1 cellular context compared by ENCODE assay signal in genomic region chr17:82494236-82495055, GRCh38.
TF ChIP-seq lines count a peak whose summit lies in the region.

No MANE protein-coding gene starts in this region.

TF ChIP-seq in K562, 482 proteins besides CTCF, POLR2A, EP300 and RAD21 (continued from another document and continues in another):
- TF ChIP-seq ARID3A (IDR thresholded peaks at IDR 0.05; ENCODE audit: borderline replicate concordance, low read depth, low read length): no peak
- TF ChIP-seq MECOM (CRISPR knock-in tag; IDR thresholded peaks at IDR 0.05): no peak
- peak; percentile 81; the same call in 1 of the 2 replicates for TF ChIP-seq LCOR (CRISPR knock-in tag; IDR thresholded peaks at IDR 0.05)
- TF ChIP-seq ZNF668 (CRISPR knock-in tag; IDR thresholded peaks at IDR 0.05): no peak
- peak; percentile 31; the same call in 1 of the 2 replicates for TF ChIP-seq ZFP91 (CRISPR knock-in tag; IDR thresholded peaks at IDR 0.05)
- peak in 2 of 3 experiments; percentile 25 to 62 for TF ChIP-seq YY1 (IDR thresholded peaks at IDR 0.05; ENCODE audit: borderline replicate concordance in 1 of 3, control insufficient read depth in 1 of 3, extremely low read depth in 1 of 3, insufficient read depth in 3 of 3, insufficient read length in 1 of 3, insufficient replicate concordance in 2 of 3, low read depth in 1 of 3, low read length in 2 of 3)
- no peak for TF ChIP-seq KDM2B (CRISPR knock-in tag; IDR thresholded peaks at IDR 0.05)
- no peak for TF ChIP-seq PURB (CRISPR knock-in tag; IDR thresholded peaks at IDR 0.05; ENCODE audit: low read depth)
- no peak for TF ChIP-seq SIN3B (IDR thresholded peaks at IDR 0.05; ENCODE audit: low read depth)
- peak; percentile 86; the same call in 1 of the 2 replicates for TF ChIP-seq ESRRA (IDR thresholded peaks at IDR 0.05; ENCODE audit: borderline replicate concordance, low read depth)
- TF ChIP-seq ETS1 (conservative IDR thresholded peaks at IDR 0.05; ENCODE audit: control insufficient read depth, low read depth, low read length): peak; percentile 96
- peak; percentile 54; the same call in 1 of the 2 replicates for TF ChIP-seq SMAD4 (CRISPR knock-in tag; conservative IDR thresholded peaks at IDR 0.05)
- no peak for TF ChIP-seq DLX4 (CRISPR knock-in tag; IDR thresholded peaks at IDR 0.05)
- TF ChIP-seq FIP1L1 (IDR thresholded peaks at IDR 0.05; ENCODE audit: low read depth, low read length, poor library complexity, severe bottlenecking): no peak
- peak; percentile 88 for TF ChIP-seq ATF7 (IDR thresholded peaks at IDR 0.05)
- no peak for TF ChIP-seq FOXJ3 (CRISPR knock-in tag; IDR thresholded peaks at IDR 0.05)
- no peak for TF ChIP-seq CBX5 (IDR thresholded peaks at IDR 0.05; ENCODE audit: borderline replicate concordance, low read depth)
- TF ChIP-seq KDM5B (IDR thresholded peaks at IDR 0.05; ENCODE audit: insufficient replicate concordance, low read depth, low read length): no peak
- peak; percentile 22 to 61 for TF ChIP-seq E2F6 (IDR thresholded peaks at IDR 0.05; ENCODE audit: borderline replicate concordance in 1 of 2, extremely low read depth in 1 of 2, insufficient read depth in 1 of 2, insufficient read length in 1 of 2, low read depth in 1 of 2, low read length in 1 of 2, poor library complexity in 1 of 2, severe bottlenecking in 1 of 2)
- TF ChIP-seq ATF3 (IDR thresholded peaks at IDR 0.05): no peak; the same call in 1 of the 2 replicates
- peak; percentile 81 for TF ChIP-seq ATF3 (CRISPR knock-in tag; conservative IDR thresholded peaks at IDR 0.05)
- peak; percentile 55 for TF ChIP-seq ARID1B (IDR thresholded peaks at IDR 0.05)
- TF ChIP-seq CTCFL (IDR thresholded peaks at IDR 0.05; ENCODE audit: borderline replicate concordance, insufficient read depth, low read depth, low read length, poor library complexity, severe bottlenecking): peak; percentile 98
- no peak for TF ChIP-seq ELF2 (CRISPR knock-in tag; IDR thresholded peaks at IDR 0.05)
- no peak for TF ChIP-seq ZNF586 (CRISPR knock-in tag; conservative IDR thresholded peaks at IDR 0.05)
- no peak for TF ChIP-seq SMAD2 (IDR thresholded peaks at IDR 0.05; ENCODE audit: low read depth, low read length)
- TF ChIP-seq ZHX1 (conservative IDR thresholded peaks at IDR 0.05; ENCODE audit: low read length): no peak
- TF ChIP-seq FOXA3 (CRISPR knock-in tag; conservative IDR thresholded peaks at IDR 0.05 in 1 of 2, IDR thresholded peaks at IDR 0.05 in 1 of 2): peak in 1 of 2 experiments; percentile 13; a peak in 1 of 4 replicates
- TF ChIP-seq NFYB (IDR thresholded peaks at IDR 0.05; ENCODE audit: extremely low read depth, insufficient read length): no peak
- TF ChIP-seq CC2D1A (IDR thresholded peaks at IDR 0.05): peak; percentile 38; the same call in 1 of the 2 replicates
- TF ChIP-seq DIDO1 (tag; IDR thresholded peaks at IDR 0.05; ENCODE audit: low read depth): no peak
- no peak for TF ChIP-seq MCM7 (IDR thresholded peaks at IDR 0.05)
- no peak for TF ChIP-seq IRF9 (tag; IDR thresholded peaks at IDR 0.05)
- no peak for TF ChIP-seq TCFL5 (CRISPR knock-in tag; conservative IDR thresholded peaks at IDR 0.05)
- peak; percentile 63 for TF ChIP-seq E2F8 (IDR thresholded peaks at IDR 0.05; ENCODE audit: low read depth, partially characterized antibody)
- no peak for TF ChIP-seq THAP7 (CRISPR knock-in tag; IDR thresholded peaks at IDR 0.05)
- peak; percentile 80; the same call in 1 of the 2 replicates for TF ChIP-seq E2F1 (CRISPR knock-in tag; IDR thresholded peaks at IDR 0.05)
- TF ChIP-seq ATF6 (CRISPR knock-in tag; IDR thresholded peaks at IDR 0.05): no peak
